ENCODE assay signal across 22 cellular contexts in the genomic region with DNA sequence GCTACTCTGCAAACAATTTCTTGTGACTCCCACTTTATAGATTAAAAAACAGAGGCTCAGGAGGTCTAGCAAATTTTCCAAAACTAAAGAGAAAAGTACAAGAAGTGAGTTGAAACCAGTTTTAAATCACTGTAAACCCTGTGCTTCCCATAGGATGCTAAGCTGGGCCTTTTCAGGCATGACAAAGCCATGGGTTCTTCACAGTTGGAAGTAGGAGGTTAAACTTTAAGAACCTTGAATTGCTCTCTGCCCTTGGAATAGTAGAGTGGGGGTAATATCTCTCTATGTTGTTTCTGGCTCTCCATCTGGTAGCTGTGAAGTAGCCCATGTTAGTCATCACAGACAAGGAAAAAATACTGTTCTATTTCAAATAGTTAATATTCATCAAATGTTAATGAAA.
"Had no signal": no experiment of that assay in that cellular context is flagged by ENCODE, and none has a peak within 500 bp of the region (broad histone marks: within the 10 kb centered on the region; RNA-seq: fewer than 3 reads in every experiment).

No MANE protein-coding gene starts in this region.

- H3K4me3 ChIP-seq: PC-9, Peyer's patch, SJCRH30 had no signal

- ATAC-seq: Right ventricle myocardium inferior, SK-N-SH treated with all-trans-retinoic acid at 6 μM for 48 hours had no signal

- H3K9me3 ChIP-seq: Peyer's patch, SJCRH30 had no signal

- H3K27me3 ChIP-seq: Peyer's patch, SJCRH30 had no signal

- H3K36me3 ChIP-seq: Peyer's patch, SJCRH30 had no signal

- H3K4me1 ChIP-seq: Peyer's patch, SJCRH30 had no signal

- DNase-seq: KBM-7, MV-4-11, NCI-H1048, NCI-H1105, NCI-H1417, NCI-H1436 treated with DMSO at 0.1 percent for 48 hours, NCI-H1694, NCI-H187 treated with DMSO at 0.1 percent for 48 hours, NCI-H2029 treated with DMSO at 0.1 percent for 48 hours, NCI-H2171, NCI-H226, NCI-H446, NCI-H510A, NCI-H524 treated with DMSO at 0.1 percent for 48 hours, NCI-H774, OCI-M1, PC-9, Peyer's patch, SHP77 treated with DMSO at 0.1 percent for 48 hours, SJCRH30 had no signal
